ENCODE assay signal across 14 cellular contexts in the genomic region with DNA sequence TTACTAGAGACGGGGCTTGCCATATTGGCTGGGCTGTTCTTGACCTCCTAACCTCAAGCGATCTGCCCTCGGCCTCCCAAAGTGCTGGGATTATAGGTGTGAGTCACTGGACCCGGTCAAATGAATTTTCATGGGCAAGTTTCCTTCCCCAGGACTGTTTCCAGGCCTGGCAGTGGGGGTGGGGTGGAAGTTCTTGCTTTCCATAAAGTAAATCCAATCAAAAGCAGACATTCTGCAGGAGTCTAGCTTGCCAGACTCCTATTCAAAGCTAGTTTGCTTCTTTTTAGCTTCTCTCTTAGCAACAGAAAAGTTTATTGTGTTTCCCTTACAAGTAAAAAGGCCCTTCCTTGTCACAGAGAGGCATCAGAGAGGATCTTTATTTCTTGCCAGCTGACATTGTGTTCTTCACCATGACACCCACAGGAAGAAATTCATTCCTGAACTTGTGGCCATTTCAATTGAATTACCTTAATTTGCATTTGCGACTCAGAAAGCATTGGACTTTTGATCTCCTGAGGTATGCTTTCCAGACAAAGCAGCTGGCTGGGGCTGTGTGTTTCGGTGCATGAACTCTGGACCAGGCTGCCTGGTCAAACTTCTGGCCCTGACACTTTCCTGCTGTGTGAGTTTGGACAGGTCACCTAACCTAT. TPM values are rescaled to one million over a fixed set of nuclear protein-coding genes. Genes with fewer than 3 reads are reported as not detected.
DNase-seq lines count a peak whose midpoint lies in the region; ATAC-seq and TF ChIP-seq lines count a peak whose summit lies in the region.
"Had no signal": no experiment of that assay in that cellular context is flagged by ENCODE, and none has a peak within 500 bp of the region (broad histone marks: within the 10 kb centered on the region; RNA-seq: fewer than 3 reads in every experiment).

No MANE protein-coding gene starts in this region.

- H3K4me1 ChIP-seq in Caco-2 (peaks cover 25% of the 10 kb centered on the region), Panc1 (ENCODE audit: control insufficient read depth, insufficient read depth, low read length) (no peaks in the 10 kb centered on the region)
- H3K4me1 ChIP-seq: heart left ventricle had no signal

- no peaks in the 10 kb centered on the region for H3K36me3 ChIP-seq in Caco-2 (ENCODE audit: control insufficient read depth, insufficient read depth, low read length)
- no peaks in the 10 kb centered on the region for H3K36me3 ChIP-seq in Panc1 (ENCODE audit: control insufficient read depth, insufficient read depth, low read length)
- H3K36me3 ChIP-seq: heart left ventricle had no signal

- intact Hi-C loops in Caco-2 (cut with micrococcal nuclease; ENCODE audit: unreplicated experiment) (loop anchor here (1.0 to 2.0 kb wide), 2 partner anchors 10 to 43 kb away; no protein-coding TSS in a partner anchor), Panc1 (cut with micrococcal nuclease; ENCODE audit: unreplicated experiment) (no loop called here), cardiac septum (cut with DNase I) (no loop called here)
- intact Hi-C loops in activated CD8-positive, alpha-beta T cell treated with anti-CD3 and anti-CD28 coated beads for 36 hours (cut with micrococcal nuclease) = no loop called here

- H3K27me3 Mint-ChIP-seq in Caco-2 (ENCODE audit: insufficient read depth, unreplicated experiment) (no peaks in the 10 kb centered on the region), endothelial cell (ENCODE audit: unreplicated experiment) (peaks cover 3% of the 10 kb centered on the region)
- H3K27me3 Mint-ChIP-seq in activated CD8-positive, alpha-beta T cell treated with anti-CD3 and anti-CD28 coated beads for 36 hours = peaks cover 2% of the 10 kb centered on the region

- H3K9me3 Mint-ChIP-seq in Caco-2 (ENCODE audit: unreplicated experiment) = no peaks in the 10 kb centered on the region
- no peaks in the 10 kb centered on the region for H3K9me3 Mint-ChIP-seq in activated CD8-positive, alpha-beta T cell treated with anti-CD3 and anti-CD28 coated beads for 36 hours
- H3K9me3 Mint-ChIP-seq in endothelial cell (ENCODE audit: unreplicated experiment) = no peaks in the 10 kb centered on the region

- H3K9me3 ChIP-seq in Caco-2 (no peaks in the 10 kb centered on the region), Panc1 (ENCODE audit: control insufficient read depth, insufficient read depth, low read depth, low read length) (no peaks in the 10 kb centered on the region)
- H3K9me3 ChIP-seq: heart left ventricle had no signal

- TF ChIP-seq CTCF in Caco-2 (IDR thresholded peaks at IDR 0.05; ENCODE audit: insufficient read depth in 1 of 2, low read depth in 1 of 2, low read length in 1 of 2, severe bottlenecking in 1 of 2, unreplicated experiment in 1 of 2) = no peak
- TF ChIP-seq CTCF in Panc1 (IDR thresholded peaks at IDR 0.05) = no peak
- TF ChIP-seq CTCF in fibroblast of the aortic adventitia (IDR thresholded peaks at IDR 0.05; ENCODE audit: insufficient read depth, low read length) = no peak
- no peak for TF ChIP-seq CTCF in activated CD8-positive, alpha-beta T cell treated with anti-CD3 and anti-CD28 coated beads for 36 hours (IDR thresholded peaks at IDR 0.05)
- TF ChIP-seq CTCF in endothelial cell (IDR thresholded peaks at IDR 0.05; ENCODE audit: unreplicated experiment) = no peak

- H3K27me3 ChIP-seq in Caco-2 (replicated peaks; ENCODE audit: control insufficient read depth, insufficient read depth, low read length) = no peaks in the 10 kb centered on the region
- no peaks in the 10 kb centered on the region for H3K27me3 ChIP-seq in Panc1 (ENCODE audit: control insufficient read depth, insufficient read depth, low read length)

- POLR2A ChIA-PET in Caco-2 (lab: Charles Lee) (no interaction called here), Panc1 (lab: Charles Lee) (no interaction called here)
- POLR2A ChIA-PET in activated CD8-positive, alpha-beta T cell treated with anti-CD3 and anti-CD28 coated beads for 36 hours (lab: Charles Lee) = no interaction called here

- CTCF ChIA-PET in Caco-2 (lab: Charles Lee) = interaction anchor here (1.0 kb wide), 1 partner anchor 540 kb away, joined by 3 read pairs; no protein-coding TSS in a partner anchor
- CTCF ChIA-PET in Panc1 (lab: Charles Lee) = no interaction called here
- CTCF ChIA-PET in activated CD8-positive, alpha-beta T cell treated with anti-CD3 and anti-CD28 coated beads for 36 hours (lab: Charles Lee) = interaction anchor here (1.6 kb wide), 1 partner anchor 15 kb away, joined by 3 read pairs; no protein-coding TSS in a partner anchor

- H3K36me3 Mint-ChIP-seq in Caco-2 (ENCODE audit: insufficient read depth, unreplicated experiment) = no peaks in the 10 kb centered on the region
- H3K36me3 Mint-ChIP-seq in activated CD8-positive, alpha-beta T cell treated with anti-CD3 and anti-CD28 coated beads for 36 hours (ENCODE audit: low read depth) = no peaks in the 10 kb centered on the region
- no peaks in the 10 kb centered on the region for H3K36me3 Mint-ChIP-seq in endothelial cell (ENCODE audit: low read depth, unreplicated experiment)

- H3K4me3 ChIP-seq in Caco-2 (ENCODE audit: low read depth, low read length) (no peak overlapping the region), Panc1 (ENCODE audit: low read depth in 2 of 2, low read length in 2 of 2) (no peak overlapping the region), fibroblast of the aortic adventitia (ENCODE audit: low read depth, low read length) (no peak overlapping the region)
- H3K4me3 ChIP-seq: heart left ventricle had no signal

- BruUV-seq in Caco-2 (replicated peaks; lab: Mats Ljungman, UMichigan) = no TSS peak
- BruUV-seq in Panc1 (replicated peaks; lab: Mats Ljungman, UMichigan) = no TSS peak

- H3K4me1 Mint-ChIP-seq in Caco-2 (ENCODE audit: low read depth, unreplicated experiment) (peaks cover 20% of the 10 kb centered on the region), endothelial cell (ENCODE audit: unreplicated experiment) (no peaks in the 10 kb centered on the region)
- no peaks in the 10 kb centered on the region for H3K4me1 Mint-ChIP-seq in activated CD8-positive, alpha-beta T cell treated with anti-CD3 and anti-CD28 coated beads for 36 hours (ENCODE audit: low read depth)

- in situ Hi-C loops in Panc1 (cut with HindIII; ENCODE audit: low pct_unique_long_range_greater_than_20kb, low sequenced_read_pairs) = no loop called here

- H3K27ac Mint-ChIP-seq in Caco-2 (ENCODE audit: unreplicated experiment) (peak overlapping the region; percentile 48), endothelial cell (ENCODE audit: unreplicated experiment) (no peak overlapping the region)
- H3K27ac Mint-ChIP-seq in activated CD8-positive, alpha-beta T cell treated with anti-CD3 and anti-CD28 coated beads for 36 hours = no peak overlapping the region

- no peak overlapping the region for H3K27ac ChIP-seq in Panc1 (ENCODE audit: low read length)
- H3K27ac ChIP-seq: heart left ventricle had no signal

- ATAC-seq in Panc1 = 0 out of 2 replicates have a peak, but pooled peaks have one; percentile 48
- no peak for ATAC-seq in activated CD8-positive, alpha-beta T cell treated with anti-CD3 and anti-CD28 coated beads for 36 hours
- ATAC-seq: heart left ventricle had no signal

- DNase-seq in Caco-2 (peak; percentile 61 to 72), Panc1 (ENCODE audit: low read depth, low spot score) (no peak), fibroblast of the aortic adventitia (ENCODE audit: low read depth) (peak; percentile 61), occipital lobe (lab: John Stamatoyannopoulos, UW) (peak; percentile 8), endothelial cell (ENCODE audit: low spot score) (no peak), cardiac septum (ENCODE audit: low spot score) (no peak), NCI-H2196 treated with DMSO at 0.1 percent for 48 hours (lab: John Stamatoyannopoulos, UW; ENCODE audit: unreplicated experiment) (no peak)
- no peak for DNase-seq in activated CD8-positive, alpha-beta T cell treated with anti-CD3 and anti-CD28 coated beads for 36 hours
- DNase-seq: activated CD4-positive, CD25-positive, alpha-beta regulatory T cell treated with anti-CD3 and anti-CD28 coated beads, Interleukin-2, amount 50 U/mL, for 72 hours; activated effector memory CD4-positive, alpha-beta T cell treated with anti-CD3 and anti-CD28 coated beads, Interleukin-2, amount 50 U/mL, for 16 hours; AML-193; heart left ventricle; NCI-H226; Right ventricle myocardium superior had no signal

- H3K4me3 Mint-ChIP-seq in Caco-2 (ENCODE audit: unreplicated experiment) (no peak overlapping the region), endothelial cell (ENCODE audit: unreplicated experiment) (no peak overlapping the region)
- H3K4me3 Mint-ChIP-seq in activated CD8-positive, alpha-beta T cell treated with anti-CD3 and anti-CD28 coated beads for 36 hours = no peak overlapping the region

RNA-seq across cellular contexts. Expression of gene LYPD1, which starts 37.9 kb away (rescaled TPM):
- total RNA-seq in Caco-2 (2022) (15.8 and 18.2 TPM in 2 replicates), Panc1 (2021; ENCODE audit: unreplicated experiment) (0.21 TPM), fibroblast of the aortic adventitia (ENCODE audit: low replicate concordance) (0.74 and 25.2 TPM in 2 replicates), occipital lobe (17.8 TPM), endothelial cell (ENCODE audit: unreplicated experiment) (0.64 TPM), cardiac septum (3.3 TPM)
- polyA plus RNA-seq in Panc1 (2012; ENCODE audit: insufficient read length) = not detected
- not detected for total RNA-seq in activated CD8-positive, alpha-beta T cell treated with anti-CD3 and anti-CD28 coated beads for 36 hours
- total RNA-seq: Right ventricle myocardium superior had no signal

Comparison
In these comparisons a context has a peak if more than half of its experiments do, and no peak if none do; other contexts are left out.
1. DNase-seq: peak in Caco-2 (2 of 2), fibroblast of the aortic adventitia (single experiment) and occipital lobe (single experiment); none in Panc1 (single experiment), activated CD8-positive, alpha-beta T cell treated with anti-CD3 and anti-CD28 coated beads for 36 hours (single experiment), endothelial cell (single experiment), cardiac septum (single experiment) and NCI-H2196 treated with DMSO at 0.1 percent for 48 hours (single experiment).